In genomic region chr6:161010418-161010817, GRCh38 we compare ENCODE assay signal across 13 cellular contexts. TPM values are rescaled to one million over a fixed set of nuclear protein-coding genes. Genes with fewer than 3 reads are reported as not detected.
DNase-seq lines count a peak whose midpoint lies in the region; ATAC-seq and TF ChIP-seq lines count a peak whose summit lies in the region.
"Had no signal": no experiment of that assay in that cellular context is flagged by ENCODE, and none has a peak within 500 bp of the region (broad histone marks: within the 10 kb centered on the region; RNA-seq: fewer than 3 reads in every experiment).

No MANE protein-coding gene starts in this region.

- no peak for ATAC-seq in HG02981 (IDR thresholded peaks at IDR 0.05; ENCODE audit: unreplicated experiment)

- no peak overlapping the region; the same call in 1 of the 2 replicates for H3K27ac Mint-ChIP-seq in HFFc6
- H3K27ac Mint-ChIP-seq: activated CD4-positive, alpha-beta memory T cell treated with anti-CD3 and anti-CD28 coated beads for 36 hours had no signal

- H3K27me3 Mint-ChIP-seq in HFFc6 (ENCODE audit: insufficient read depth): no peaks in the 10 kb centered on the region
- H3K27me3 Mint-ChIP-seq: activated CD4-positive, alpha-beta memory T cell treated with anti-CD3 and anti-CD28 coated beads for 36 hours had no signal

- H3K4me3 Mint-ChIP-seq in HFFc6: no peak overlapping the region
- H3K4me3 Mint-ChIP-seq: activated CD4-positive, alpha-beta memory T cell treated with anti-CD3 and anti-CD28 coated beads for 36 hours had no signal

- in situ Hi-C loops in astrocyte of the cerebellum (cut with HindIII; ENCODE audit: low sequenced_read_pairs): no loop called here

- 0 out of 2 replicates have a peak, but pooled peaks cover 4% of the 10 kb centered on the region for H3K36me3 Mint-ChIP-seq in HFFc6 (ENCODE audit: low read depth)

- TF ChIP-seq CTCF in HFFc6 (IDR thresholded peaks at IDR 0.05) (no peak), astrocyte of the cerebellum (IDR thresholded peaks at IDR 0.05; ENCODE audit: low read depth, low read length, missing control alignments) (no peak)

- peaks cover 30% of the 10 kb centered on the region for H3K4me1 Mint-ChIP-seq in HFFc6 (ENCODE audit: low read depth)

- peak; percentile 72 for DNase-seq in HFFc6
- DNase-seq in astrocyte of the cerebellum (ENCODE audit: low read depth): peak; percentile 29
- DNase-seq in hepatic stellate cell (ENCODE audit: low spot score): peak; percentile 26
- peak; percentile 23 for DNase-seq in stromal cell of bone marrow (ENCODE audit: low read depth)
- no peak for DNase-seq in DMS 273 treated with DMSO at 0.1 percent for 48 hours (lab: John Stamatoyannopoulos, UW)
- no peak for DNase-seq in GDM1 (lab: John Stamatoyannopoulos, UW)
- DNase-seq: activated CD4-positive, alpha-beta memory T cell treated with anti-CD3 and anti-CD28 coated beads for 36 hours; activated effector memory CD4-positive, alpha-beta T cell treated with anti-CD3 and anti-CD28 coated beads, Interleukin-2, amount 50 U/mL, for 16 hours; Calu3; cerebellar nuclear complex; T-helper 2 cell had no signal

- H3K4me3 ChIP-seq in astrocyte of the cerebellum (ENCODE audit: low read depth, low read length): no peak overlapping the region
- H3K4me3 ChIP-seq: suprapubic skin had no signal

- H3K9me3 Mint-ChIP-seq in HFFc6: no peaks in the 10 kb centered on the region
- H3K9me3 Mint-ChIP-seq: activated CD4-positive, alpha-beta memory T cell treated with anti-CD3 and anti-CD28 coated beads for 36 hours had no signal

RNA-seq across cellular contexts. Expression of gene MAP3K4, which starts 18.8 kb away (rescaled TPM):
- 10 to 100 TPM; 16.8 to 26.2 (median 22.3) TPM for total RNA-seq in HFFc6 (2021; fragmentation: NEBNext Ultra II Directional; extraction: Animal tissue kit (Norgen Biotek cat#: 25700))

Comparison
In these comparisons a context has a peak if more than half of its experiments do, and no peak if none do; other contexts are left out.
1. DNase-seq: peak in HFFc6 (single experiment), astrocyte of the cerebellum (single experiment), hepatic stellate cell (single experiment) and stromal cell of bone marrow (single experiment); none in DMS 273 treated with DMSO at 0.1 percent for 48 hours (single experiment) and GDM1 (single experiment).